ENCODE assay signal across 8 cellular contexts in the genomic region with DNA sequence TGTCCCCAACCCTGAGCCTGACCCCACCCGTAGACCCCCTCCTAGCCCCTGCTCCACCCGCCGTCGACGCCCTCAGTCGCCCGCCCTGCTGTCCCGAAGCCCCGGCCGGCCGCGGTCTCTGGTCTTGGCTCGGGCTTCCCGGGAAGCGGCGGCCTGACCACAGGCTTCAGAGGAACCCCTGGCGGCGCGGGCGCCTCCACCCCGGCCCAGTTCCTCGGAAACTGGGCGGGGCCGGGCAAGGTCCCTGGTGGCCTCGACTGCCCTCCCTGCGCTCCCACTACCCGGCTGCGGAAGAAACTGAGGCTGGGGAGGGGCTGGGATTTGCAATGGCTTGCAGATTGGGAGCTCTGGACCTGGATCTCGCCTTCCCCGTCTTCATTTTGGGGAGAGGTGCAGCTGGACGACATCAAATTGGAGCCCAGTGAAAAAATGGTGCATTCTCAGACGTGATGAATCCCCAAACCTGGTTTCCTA. TPM values are rescaled to one million over a fixed set of nuclear protein-coding genes. Genes with fewer than 3 reads are reported as not detected.
DNase-seq lines count a peak whose midpoint lies in the region; ATAC-seq, FAIRE-seq and TF ChIP-seq lines count a peak whose summit lies in the region.

No MANE protein-coding gene starts in this region.

- in situ Hi-C loops in K562 (cut with MboI) = no loop called here

- no peak for TF ChIP-seq EP300 in K562 (IDR thresholded peaks at IDR 0.05; ENCODE audit: low read length)

- H3K4me1 ChIP-seq in ES-I3 (ENCODE audit: insufficient read depth, low read length) = peaks cover 24% of the 10 kb centered on the region
- peaks cover 45% of the 10 kb centered on the region for H3K4me1 ChIP-seq in OCI-LY3 (ENCODE audit: low read length)
- peaks cover 38 to 45% of the 10 kb centered on the region in 2 experiments; a peak in 4 of 5 replicates for H3K4me1 ChIP-seq in K562 (replicated peaks in 1 of 2; ENCODE audit: control insufficient read depth in 2 of 2, insufficient read depth in 2 of 2, low read length in 2 of 2)
- H3K4me1 ChIP-seq in iPS-15b (ENCODE audit: control insufficient read depth, insufficient read depth, low read length) = peaks cover 8% of the 10 kb centered on the region
- H3K4me1 ChIP-seq in skeletal muscle satellite cell (ENCODE audit: control insufficient read depth, insufficient read depth, low read length) = peaks cover 25% of the 10 kb centered on the region

- no peak for FAIRE-seq in K562 (lab: Jason Lieb, UNC)

- H2AFZ ChIP-seq in OCI-LY3 (ENCODE audit: low read depth, low read length) = no peak overlapping the region
- H2AFZ ChIP-seq in K562 (ENCODE audit: low read depth, low read length) = peak overlapping the region; percentile 92

- peak; percentile 12 for ATAC-seq in K562
- no peak for ATAC-seq in HG03469 (IDR thresholded peaks at IDR 0.05; ENCODE audit: unreplicated experiment)
- ATAC-seq in HG03196 (IDR thresholded peaks at IDR 0.05; ENCODE audit: unreplicated experiment) = no peak

- POLR2A ChIA-PET in K562 (lab: Yijun Ruan, JAX) (interaction anchor here (0.6 to 3.2 kb wide), 26 partner anchors 8 to 319 kb away, joined by 3 to 36 read pairs (median 5); partner anchors contain the start of genes PRM3 and TNP2), GM10248 (lab: Yijun Ruan, JAX) (interaction anchor here (0.6 to 3.5 kb wide), 41 partner anchors 7 to 1156 kb away, joined by 3 to 52 read pairs (median 7); partner anchors contain the start of genes DEXI, TNP2 and TXNDC11)

- intact Hi-C loops in K562 (cut with micrococcal nuclease) = loop anchor here (1.0 to 10.0 kb wide), 4 partner anchors 52 to 284 kb away; no protein-coding TSS in a partner anchor

- H4K20me1 ChIP-seq in OCI-LY3 (ENCODE audit: insufficient read depth, low read length) = peaks cover 36% of the 10 kb centered on the region
- peaks cover 11% of the 10 kb centered on the region; the same call in 1 of the 2 replicates for H4K20me1 ChIP-seq in K562 (replicated peaks; ENCODE audit: control insufficient read depth, insufficient read depth, low read length)

- H3K4me3 ChIP-seq in OCI-LY3 (ENCODE audit: low read length) = peak overlapping the region; percentile 97
- H3K4me3 ChIP-seq in K562 = peak overlapping the region; percentile 82
- peak overlapping the region; percentile 72 for H3K4me3 ChIP-seq in iPS-15b (ENCODE audit: low read depth, low read length)
- peak overlapping the region; percentile 92 for H3K4me3 ChIP-seq in skeletal muscle satellite cell (ENCODE audit: low read length)

- H3K36me3 ChIP-seq in ES-I3 (ENCODE audit: insufficient read depth, low read length) = peaks cover 11% of the 10 kb centered on the region
- H3K36me3 ChIP-seq in OCI-LY3 (replicated peaks; ENCODE audit: low read depth, low read length) = peaks cover 36% of the 10 kb centered on the region
- peaks cover 25% of the 10 kb centered on the region; the same call in 1 of the 3 replicates for H3K36me3 ChIP-seq in K562 (ENCODE audit: control insufficient read depth, insufficient read depth, low read length)
- H3K36me3 ChIP-seq in iPS-15b (ENCODE audit: control insufficient read depth, insufficient read depth, low read length) = peaks cover 16% of the 10 kb centered on the region
- no peaks in the 10 kb centered on the region for H3K36me3 ChIP-seq in skeletal muscle satellite cell (ENCODE audit: insufficient read depth, low read length)

- no TSS peak for BruUV-seq in K562 (replicated peaks; lab: Mats Ljungman, UMichigan)

- H3K27me3 ChIP-seq in OCI-LY3 (ENCODE audit: low read depth, low read length) (peaks cover 13% of the 10 kb centered on the region; the same call in 1 of the 2 replicates), K562 (ENCODE audit: control insufficient read depth in 2 of 2, insufficient read depth in 2 of 2, low read length in 2 of 2) (peaks cover 0 to 9% of the 10 kb centered on the region in 2 experiments; a peak in 1 of 5 replicates), iPS-15b (ENCODE audit: control insufficient read depth, insufficient read depth, low read length) (peaks cover 2% of the 10 kb centered on the region), skeletal muscle satellite cell (ENCODE audit: control insufficient read depth, insufficient read depth, low read length) (peaks cover 13% of the 10 kb centered on the region)

- TF ChIP-seq CTCF in OCI-LY3 (IDR thresholded peaks at IDR 0.05; ENCODE audit: low read depth, low read length) = no peak
- no peak for TF ChIP-seq CTCF in K562 (IDR thresholded peaks at IDR 0.05 in 2 of 3, conservative IDR thresholded peaks at IDR 0.05 in 1 of 3; ENCODE audit: insufficient read depth in 2 of 3, low read depth in 1 of 3, low read length in 3 of 3)
- TF ChIP-seq CTCF in GM10248 (IDR thresholded peaks at IDR 0.05; ENCODE audit: control extremely low read depth, extremely low read depth, low read depth, missing control alignments) = no peak

- CTCF ChIA-PET in K562 (lab: Yijun Ruan, JAX; ENCODE audit: low intra/inter-chr PET ratio) (interaction anchor here (0.6 to 5.2 kb wide), 4 partner anchors 100 to 876 kb away, joined by 3 to 58 read pairs (median 5); no protein-coding TSS in a partner anchor), GM10248 (lab: Yijun Ruan, JAX) (interaction anchor here (0.6 to 9.7 kb wide), 33 partner anchors 8 to 486 kb away, joined by 3 to 182 read pairs (median 4); partner anchors contain the start of gene TNP2)

- WGBS in K562 (ENCODE audit: insufficient coverage, low coverage, missing lambda C conversion rate) = under 1% methylated on average over 32 of the region's 32 CpGs

- H3K4me2 ChIP-seq in OCI-LY3 (ENCODE audit: low read length) = peak overlapping the region; percentile 100
- H3K4me2 ChIP-seq in K562 (ENCODE audit: insufficient read depth, low read length) = peak overlapping the region; percentile 77
- H3K4me2 ChIP-seq in skeletal muscle satellite cell (ENCODE audit: low read length) = peak overlapping the region; percentile 86

- no peak for TF ChIP-seq RAD21 in K562 (CRISPR knock-in tag; conservative IDR thresholded peaks at IDR 0.05 in 1 of 2, IDR thresholded peaks at IDR 0.05 in 1 of 2)

- H3K79me2 ChIP-seq in OCI-LY3 (ENCODE audit: low read length) = peaks cover 28% of the 10 kb centered on the region
- H3K79me2 ChIP-seq in K562 (ENCODE audit: control insufficient read depth, insufficient read depth, low read length) = peaks cover 33% of the 10 kb centered on the region

- no peaks in the 10 kb centered on the region for H3K9me3 ChIP-seq in ES-I3 (ENCODE audit: control insufficient read depth, insufficient read depth, low read length)
- H3K9me3 ChIP-seq in OCI-LY3 (ENCODE audit: insufficient read depth, low read length) = no peaks in the 10 kb centered on the region
- no peaks in the 10 kb centered on the region for H3K9me3 ChIP-seq in K562 (replicated peaks; ENCODE audit: control insufficient read depth, insufficient read depth, low read depth, low read length)
- no peaks in the 10 kb centered on the region for H3K9me3 ChIP-seq in iPS-15b (ENCODE audit: control insufficient read depth, insufficient read depth, low read length)
- H3K9me3 ChIP-seq in skeletal muscle satellite cell (replicated peaks; ENCODE audit: low read length) = no peaks in the 10 kb centered on the region

- H3K9ac ChIP-seq in ES-I3 (ENCODE audit: low read depth, low read length) (peak overlapping the region; percentile 79), OCI-LY3 (ENCODE audit: low read length) (peak overlapping the region; percentile 94), K562 (ENCODE audit: insufficient read depth in 1 of 2, low read depth in 2 of 2, low read length in 2 of 2) (peak overlapping the region; percentile 80 to 91; a peak in 3 of 4 replicates), iPS-15b (ENCODE audit: low read depth, low read length) (peak overlapping the region; percentile 60), skeletal muscle satellite cell (ENCODE audit: low read depth, low read length) (peak overlapping the region; percentile 90)

- no peak for TF ChIP-seq POLR2A in K562 (conservative IDR thresholded peaks at IDR 0.05)

- DNase-seq in K562 (ENCODE audit: extremely low read depth in 1 of 4, low spot score in 3 of 4) = peak in 3 of 4 experiments; percentile 67 to 72 (median 71)
- no peak for DNase-seq in GM10248 (ENCODE audit: extremely low spot score)

- no peaks in the 10 kb centered on the region for H3K9me1 ChIP-seq in K562 (ENCODE audit: control insufficient read depth, insufficient read depth, low read length)

- peak overlapping the region; percentile 76 for H3K27ac ChIP-seq in OCI-LY3 (ENCODE audit: low read length)
- peak overlapping the region; percentile 86 for H3K27ac ChIP-seq in K562 (ENCODE audit: extremely low read depth, low read depth, low read length)

RNA-seq across cellular contexts. Expression of gene SOCS1, which starts 0.7 kb away (rescaled TPM):
- total RNA-seq in K562 (2011; cell fraction: chromatin; rRNA removed; ENCODE audit: low replicate concordance) = 6.9 and 32.4 TPM in 2 replicates
- total RNA-seq in K562 (2011; cell fraction: nucleolus; rRNA removed) = 49.0 and 69.4 TPM in 2 replicates
- total RNA-seq in K562 (2011; cell fraction: nucleoplasm; rRNA removed) = 25.5 and 31.5 TPM in 2 replicates
- total RNA-seq in K562 (2014; rRNA removed) (2.9 and 3.3 TPM in 2 replicates), K562 (2014; rRNA removed; fragmentation: Illumina TruSeq; extraction: Trizol) (0.29 and 0.44 TPM in 2 replicates), K562 (2015; rRNA removed; fragmentation: Illumina TruSeq; extraction: Trizol) (1.8 and 2.3 TPM in 2 replicates), K562 (2021) (7.1 and 7.5 TPM in 2 replicates)
- polyA plus RNA-seq in K562 (2011; rRNA removed) (3.8 and 6.4 TPM in 2 replicates), K562 (2014; fragmentation: Illumina TruSeq; extraction: Trizol) (1.1 and 1.4 TPM in 2 replicates), K562 (2014; fragmentation: Nextera tagmentation; extraction: Ambion mirVana) (under 1 TPM; 0.04 to 0.10 TPM), K562 (2014; rRNA removed) (6.2 and 7.2 TPM in 2 replicates)
- 11.2 and 23.7 TPM in 2 replicates for polyA plus RNA-seq in K562 (2011; cell fraction: cytosol; rRNA removed)
- polyA plus RNA-seq in K562 (2011; cell fraction: nucleus; rRNA removed) = 30.0 and 38.3 TPM in 2 replicates
- polyA plus RNA-seq in K562 (2012) = 8.5 and 19.6 TPM in 2 replicates
- polyA minus RNA-seq in K562 (2011; rRNA and poly(A)+ RNA removed) = 1.2 and 1.6 TPM in 2 replicates
- 6.1 and 17.1 TPM in 2 replicates for polyA minus RNA-seq in K562 (2011; cell fraction: cytosol; rRNA and poly(A)+ RNA removed)
- polyA minus RNA-seq in K562 (2011; cell fraction: nucleus; rRNA and poly(A)+ RNA removed) = 33.7 and 41.5 TPM in 2 replicates
- total RNA-seq in skeletal muscle satellite cell (2012; rRNA removed) = 0.25 and 1.1 TPM in 2 replicates

RNA-seq across cellular contexts. Expression of gene TNP2, which starts 12.4 kb away (rescaled TPM):
- total RNA-seq in K562 (2011; cell fraction: chromatin; rRNA removed; ENCODE audit: low replicate concordance) = not detected in 2 replicates
- total RNA-seq in K562 (2011; cell fraction: nucleolus; rRNA removed) = not detected in 2 replicates
- total RNA-seq in K562 (2011; cell fraction: nucleoplasm; rRNA removed) = not detected in 2 replicates
- total RNA-seq in K562 (2014; rRNA removed) = not detected in 2 replicates
- not detected in 2 replicates for total RNA-seq in K562 (2014; rRNA removed; fragmentation: Illumina TruSeq; extraction: Trizol)
- not detected in 2 replicates for total RNA-seq in K562 (2015; rRNA removed; fragmentation: Illumina TruSeq; extraction: Trizol)
- not detected in 2 replicates for total RNA-seq in K562 (2021)
- polyA plus RNA-seq in K562 (2011; rRNA removed) = not detected in 2 replicates
- not detected in 2 replicates for polyA plus RNA-seq in K562 (2011; cell fraction: cytosol; rRNA removed)
- polyA plus RNA-seq in K562 (2011; cell fraction: nucleus; rRNA removed) = not detected in 2 replicates
- not detected in 2 replicates for polyA plus RNA-seq in K562 (2012)
- not detected in 2 replicates for polyA plus RNA-seq in K562 (2014; fragmentation: Illumina TruSeq; extraction: Trizol)
- polyA plus RNA-seq in K562 (2014; fragmentation: Nextera tagmentation; extraction: Ambion mirVana) = not detected
- not detected in 2 replicates for polyA plus RNA-seq in K562 (2014; rRNA removed)
- not detected in 2 replicates for polyA minus RNA-seq in K562 (2011; rRNA and poly(A)+ RNA removed)
- polyA minus RNA-seq in K562 (2011; cell fraction: cytosol; rRNA and poly(A)+ RNA removed) = not detected in 2 replicates
- polyA minus RNA-seq in K562 (2011; cell fraction: nucleus; rRNA and poly(A)+ RNA removed) = not detected in 2 replicates
- total RNA-seq in skeletal muscle satellite cell (2012; rRNA removed) = not detected in 2 replicates

RNA-seq across cellular contexts. Expression of gene PRM3, which starts 16.7 kb away (rescaled TPM):
- total RNA-seq in K562 (2011; cell fraction: chromatin; rRNA removed; ENCODE audit: low replicate concordance) = not detected in 2 replicates
- total RNA-seq in K562 (2011; cell fraction: nucleolus; rRNA removed) = not detected in 2 replicates
- not detected in 2 replicates for total RNA-seq in K562 (2011; cell fraction: nucleoplasm; rRNA removed)
- total RNA-seq in K562 (2014; rRNA removed) = not detected in 2 replicates
- total RNA-seq in K562 (2014; rRNA removed; fragmentation: Illumina TruSeq; extraction: Trizol) = not detected in 2 replicates
- total RNA-seq in K562 (2015; rRNA removed; fragmentation: Illumina TruSeq; extraction: Trizol) = not detected in 2 replicates
- not detected in 2 replicates for total RNA-seq in K562 (2021)
- not detected in 2 replicates for polyA plus RNA-seq in K562 (2011; rRNA removed)
- not detected in 2 replicates for polyA plus RNA-seq in K562 (2011; cell fraction: cytosol; rRNA removed)
- not detected in 2 replicates for polyA plus RNA-seq in K562 (2011; cell fraction: nucleus; rRNA removed)
- polyA plus RNA-seq in K562 (2012) = not detected in 2 replicates
- not detected in 2 replicates for polyA plus RNA-seq in K562 (2014; fragmentation: Illumina TruSeq; extraction: Trizol)
- not detected for polyA plus RNA-seq in K562 (2014; fragmentation: Nextera tagmentation; extraction: Ambion mirVana)
- polyA plus RNA-seq in K562 (2014; rRNA removed) = not detected in 2 replicates
- polyA minus RNA-seq in K562 (2011; rRNA and poly(A)+ RNA removed) = not detected in 2 replicates
- not detected in 2 replicates for polyA minus RNA-seq in K562 (2011; cell fraction: cytosol; rRNA and poly(A)+ RNA removed)
- polyA minus RNA-seq in K562 (2011; cell fraction: nucleus; rRNA and poly(A)+ RNA removed) = not detected in 2 replicates
- total RNA-seq in skeletal muscle satellite cell (2012; rRNA removed) = not detected in 2 replicates

RNA-seq across cellular contexts. Expression of gene PRM2, which starts 19.6 kb away (rescaled TPM):
- not detected in 2 replicates for total RNA-seq in K562 (2011; cell fraction: chromatin; rRNA removed; ENCODE audit: low replicate concordance)
- not detected in 2 replicates for total RNA-seq in K562 (2011; cell fraction: nucleolus; rRNA removed)
- not detected in 2 replicates for total RNA-seq in K562 (2011; cell fraction: nucleoplasm; rRNA removed)
- not detected in 2 replicates for total RNA-seq in K562 (2014; rRNA removed)
- total RNA-seq in K562 (2014; rRNA removed; fragmentation: Illumina TruSeq; extraction: Trizol) = not detected in 2 replicates
- total RNA-seq in K562 (2015; rRNA removed; fragmentation: Illumina TruSeq; extraction: Trizol) = not detected in 2 replicates
- total RNA-seq in K562 (2021) = not detected in 2 replicates
- not detected in 2 replicates for polyA plus RNA-seq in K562 (2011; rRNA removed)
- not detected in 2 replicates for polyA plus RNA-seq in K562 (2011; cell fraction: cytosol; rRNA removed)
- polyA plus RNA-seq in K562 (2011; cell fraction: nucleus; rRNA removed) = not detected in 2 replicates
- not detected in 2 replicates for polyA plus RNA-seq in K562 (2012)
- not detected in 2 replicates for polyA plus RNA-seq in K562 (2014; fragmentation: Illumina TruSeq; extraction: Trizol)
- polyA plus RNA-seq in K562 (2014; fragmentation: Nextera tagmentation; extraction: Ambion mirVana) = not detected
- polyA plus RNA-seq in K562 (2014; rRNA removed) = not detected in 2 replicates
- polyA minus RNA-seq in K562 (2011; rRNA and poly(A)+ RNA removed) = not detected in 2 replicates
- not detected in 2 replicates for polyA minus RNA-seq in K562 (2011; cell fraction: cytosol; rRNA and poly(A)+ RNA removed)
- polyA minus RNA-seq in K562 (2011; cell fraction: nucleus; rRNA and poly(A)+ RNA removed) = not detected in 2 replicates
- not detected in 2 replicates for total RNA-seq in skeletal muscle satellite cell (2012; rRNA removed)

RNA-seq across cellular contexts. Expression of gene PRM1, which starts 24.4 kb away (rescaled TPM):
- not detected in 2 replicates for total RNA-seq in K562 (2011; cell fraction: chromatin; rRNA removed; ENCODE audit: low replicate concordance)
- total RNA-seq in K562 (2011; cell fraction: nucleolus; rRNA removed) = not detected in 2 replicates
- total RNA-seq in K562 (2011; cell fraction: nucleoplasm; rRNA removed) = not detected in 2 replicates
- not detected in 2 replicates for total RNA-seq in K562 (2014; rRNA removed)
- not detected in 2 replicates for total RNA-seq in K562 (2014; rRNA removed; fragmentation: Illumina TruSeq; extraction: Trizol)
- not detected in 2 replicates for total RNA-seq in K562 (2015; rRNA removed; fragmentation: Illumina TruSeq; extraction: Trizol)
- total RNA-seq in K562 (2021) = not detected in 2 replicates
- polyA plus RNA-seq in K562 (2011; rRNA removed) = not detected in 2 replicates
- not detected in 2 replicates for polyA plus RNA-seq in K562 (2011; cell fraction: cytosol; rRNA removed)
- not detected in 2 replicates for polyA plus RNA-seq in K562 (2011; cell fraction: nucleus; rRNA removed)
- polyA plus RNA-seq in K562 (2012) = not detected in 2 replicates
- polyA plus RNA-seq in K562 (2014; fragmentation: Illumina TruSeq; extraction: Trizol) = not detected in 2 replicates
- polyA plus RNA-seq in K562 (2014; fragmentation: Nextera tagmentation; extraction: Ambion mirVana) = not detected
- polyA plus RNA-seq in K562 (2014; rRNA removed) = not detected in 2 replicates
- polyA minus RNA-seq in K562 (2011; rRNA and poly(A)+ RNA removed) = not detected in 2 replicates
- not detected in 2 replicates for polyA minus RNA-seq in K562 (2011; cell fraction: cytosol; rRNA and poly(A)+ RNA removed)
- polyA minus RNA-seq in K562 (2011; cell fraction: nucleus; rRNA and poly(A)+ RNA removed) = not detected in 2 replicates
- not detected in 2 replicates for total RNA-seq in skeletal muscle satellite cell (2012; rRNA removed)
